ENCODE assay signal across 8 cellular contexts in the genomic region with DNA sequence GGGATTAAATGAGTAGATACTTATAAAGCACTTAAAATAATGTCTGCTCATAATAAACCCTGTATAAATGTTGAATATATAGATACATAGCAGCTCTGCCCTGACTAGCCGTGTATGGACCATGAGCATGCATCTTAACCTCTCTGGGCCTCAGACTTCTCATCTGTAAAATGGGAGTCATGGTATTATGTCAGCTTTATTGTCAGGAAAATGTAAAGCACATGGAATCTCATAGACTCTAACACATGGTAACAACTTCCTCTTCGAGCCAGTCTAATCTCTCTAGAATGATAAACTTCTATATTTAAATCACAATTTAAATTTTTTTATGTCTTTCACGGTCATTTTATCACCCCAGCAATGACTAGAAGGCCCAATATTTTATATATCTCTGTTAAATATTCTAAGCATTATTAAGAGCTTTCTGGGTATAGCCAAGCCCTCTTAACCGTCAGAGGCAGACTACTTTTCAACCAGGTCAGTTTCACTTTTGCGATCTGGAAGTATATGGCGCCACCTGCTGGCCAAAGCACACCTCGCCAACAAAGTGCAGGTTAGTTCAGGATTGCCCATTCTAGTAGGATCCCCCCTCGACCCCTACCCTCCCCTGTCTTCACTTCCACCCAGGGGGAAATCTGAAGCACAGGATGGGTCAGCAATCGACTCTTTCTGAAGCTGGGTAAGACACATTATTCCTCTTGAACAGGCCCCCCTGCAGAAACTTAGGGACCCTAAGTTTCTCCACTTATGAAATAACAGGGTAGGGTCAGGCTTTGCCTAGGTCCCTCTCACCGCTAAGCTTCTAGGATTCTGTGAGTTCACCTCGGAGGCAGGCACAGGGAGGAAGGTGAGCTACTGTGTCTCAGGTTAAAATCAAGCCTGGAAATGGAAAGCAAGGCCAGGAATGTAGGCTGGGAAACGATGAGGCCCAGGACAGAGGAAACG. TPM values are rescaled to one million over a fixed set of nuclear protein-coding genes. Genes with fewer than 3 reads are reported as not detected.
DNase-seq lines count a peak whose midpoint lies in the region; ATAC-seq and TF ChIP-seq lines count a peak whose summit lies in the region.

No MANE protein-coding gene starts in this region.

- peak overlapping the region; percentile 85 for H3K27ac Mint-ChIP-seq in activated CD4-positive, alpha-beta T cell treated with anti-CD3 and anti-CD28 coated beads, Interleukin-2, amount 10 ng/mL, durations not matched to agents 7 days and 5 days

- peak; percentile 86 for DNase-seq in CD1c-positive myeloid dendritic cell (ENCODE audit: extremely low spot score)
- peak; percentile 61 for DNase-seq in GM19240 (ENCODE audit: insufficient read length, low spot score)
- DNase-seq in NCI-H510A treated with DMSO at 0.1 percent for 48 hours (lab: John Stamatoyannopoulos, UW) = peak; percentile 94
- peak; percentile 90 for DNase-seq in activated CD4-positive, alpha-beta T cell treated with anti-CD3 and anti-CD28 coated beads, Interleukin-2, amount 10 ng/mL, durations not matched to agents 7 days and 5 days
- DNase-seq in dermis blood vessel endothelial cell = peak; percentile 94
- DNase-seq in lower lobe of right lung = peak; percentile 81
- peak; percentile 47 for DNase-seq in stimulated activated CD8-positive, alpha-beta memory T cell treated with anti-CD3 and anti-CD28 coated beads, Interleukin-12 subunit alpha, Interleukin-12 subunit beta, amount 100 ng/mL, for 24 hours (ENCODE audit: extremely low read depth)

- no peaks in the 10 kb centered on the region for H3K9me3 ChIP-seq in lower lobe of right lung

- peak overlapping the region; percentile 6 for H3K27ac ChIP-seq in lower lobe of right lung

- intact Hi-C loops in lower lobe of right lung (cut with DNase I) = loop anchor here (10.0 kb wide), 1 partner anchor 676 kb away; no protein-coding TSS in a partner anchor

- CTCF ChIA-PET in activated CD4-positive, alpha-beta T cell treated with anti-CD3 and anti-CD28 coated beads, Interleukin-2, amount 10 ng/mL, durations not matched to agents 7 days and 5 days (lab: Charles Lee) = interaction anchor here (0.5 to 5.6 kb wide), 33 partner anchors 10 to 1805 kb away, joined by 3 to 36 read pairs (median 4); no protein-coding TSS in a partner anchor

- ATAC-seq in HG03378 (IDR thresholded peaks at IDR 0.05; ENCODE audit: unreplicated experiment) = peak; percentile 73
- ATAC-seq in lower lobe of right lung = peak; percentile 83 to 88

- H3K4me1 Mint-ChIP-seq in activated CD4-positive, alpha-beta T cell treated with anti-CD3 and anti-CD28 coated beads, Interleukin-2, amount 10 ng/mL, durations not matched to agents 7 days and 5 days = peaks cover 30% of the 10 kb centered on the region

- peak overlapping the region; percentile 29 for H3K4me3 ChIP-seq in lower lobe of right lung

- peaks cover 44% of the 10 kb centered on the region for H3K4me1 ChIP-seq in lower lobe of right lung

- H3K27me3 Mint-ChIP-seq in activated CD4-positive, alpha-beta T cell treated with anti-CD3 and anti-CD28 coated beads, Interleukin-2, amount 10 ng/mL, durations not matched to agents 7 days and 5 days = no peaks in the 10 kb centered on the region

- H3K36me3 ChIP-seq in lower lobe of right lung = no peaks in the 10 kb centered on the region

- POLR2A ChIA-PET in activated CD4-positive, alpha-beta T cell treated with anti-CD3 and anti-CD28 coated beads, Interleukin-2, amount 10 ng/mL, durations not matched to agents 7 days and 5 days (lab: Charles Lee) = no interaction called here

- no peaks in the 10 kb centered on the region for H3K9me3 Mint-ChIP-seq in activated CD4-positive, alpha-beta T cell treated with anti-CD3 and anti-CD28 coated beads, Interleukin-2, amount 10 ng/mL, durations not matched to agents 7 days and 5 days

- peak; percentile 89 for TF ChIP-seq CTCF in lower lobe of right lung (IDR thresholded peaks at IDR 0.05)

- no peaks in the 10 kb centered on the region for H3K27me3 ChIP-seq in lower lobe of right lung (ENCODE audit: low read depth)

- H3K4me3 Mint-ChIP-seq in activated CD4-positive, alpha-beta T cell treated with anti-CD3 and anti-CD28 coated beads, Interleukin-2, amount 10 ng/mL, durations not matched to agents 7 days and 5 days = peak overlapping the region; percentile 60

- no peaks in the 10 kb centered on the region for H3K36me3 Mint-ChIP-seq in activated CD4-positive, alpha-beta T cell treated with anti-CD3 and anti-CD28 coated beads, Interleukin-2, amount 10 ng/mL, durations not matched to agents 7 days and 5 days (ENCODE audit: low read depth)

RNA-seq across cellular contexts. Expression of a gene that starts 36.0 kb away (rescaled TPM):
- total RNA-seq in activated CD4-positive, alpha-beta T cell treated with anti-CD3 and anti-CD28 coated beads, Interleukin-2, amount 10 ng/mL, durations not matched to agents 7 days and 5 days = not detected
- total RNA-seq in dermis blood vessel endothelial cell = 0.23 and 0.34 TPM in 2 replicates
- 0.18 TPM for total RNA-seq in lower lobe of right lung

Comparison
In these comparisons a context has a peak if more than half of its experiments do, and no peak if none do; other contexts are left out.
1. Peak in every context shown above with its lines: DNase-seq, ATAC-seq, H3K4me3 ChIP-seq and H3K27ac ChIP-seq.